ENCODE assay signal across 8 cellular contexts in the genomic region with DNA sequence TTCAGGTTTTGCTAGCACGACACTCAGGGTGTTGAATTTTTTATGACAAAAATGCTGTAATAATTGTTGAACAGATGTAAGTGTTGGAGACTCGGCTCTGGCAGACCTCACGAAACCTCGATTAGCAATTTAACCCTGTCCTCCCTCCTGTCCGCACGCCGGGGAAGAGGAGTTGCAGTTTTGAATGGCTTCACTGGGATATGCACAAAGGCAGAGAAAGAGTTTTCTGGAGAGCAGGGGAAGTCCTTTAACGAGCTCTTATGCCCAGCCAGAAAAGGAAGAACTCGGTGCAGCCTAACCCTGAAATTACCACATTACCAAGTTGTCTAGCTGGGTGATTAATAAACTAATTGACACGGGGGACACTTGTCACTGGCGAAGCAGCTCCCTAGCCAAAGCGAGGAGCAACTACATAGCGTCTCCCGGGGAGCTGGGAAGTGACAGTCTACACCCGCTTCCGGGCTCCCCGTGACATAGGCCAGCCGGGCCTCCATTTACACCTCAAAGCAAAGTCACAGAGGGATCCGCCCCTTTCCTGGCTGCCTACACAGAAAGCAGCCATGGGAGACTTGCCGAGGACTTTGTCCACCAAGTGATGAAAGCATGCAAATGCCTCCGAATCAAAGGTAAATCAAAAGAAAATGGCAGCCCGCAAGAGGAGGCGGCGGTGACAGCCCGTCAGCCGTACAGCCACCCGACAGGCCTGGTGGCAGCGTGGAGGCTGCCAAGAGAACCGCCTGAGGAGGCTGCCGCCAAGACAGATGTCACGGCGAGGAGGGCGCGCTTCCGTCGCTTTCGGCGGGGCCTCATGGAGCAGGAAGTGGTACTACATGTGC.
DNase-seq lines count a peak whose midpoint lies in the region; ATAC-seq and TF ChIP-seq lines count a peak whose summit lies in the region.

No MANE protein-coding gene starts in this region.

- ATAC-seq in HG03280 (IDR thresholded peaks at IDR 0.05; ENCODE audit: unreplicated experiment): no peak

- H3K36me3 ChIP-seq in ES-I3 (ENCODE audit: insufficient read depth, low read length): no peaks in the 10 kb centered on the region
- H3K36me3 ChIP-seq in neutrophil: no peaks in the 10 kb centered on the region
- H3K36me3 ChIP-seq in suprapubic skin: no peaks in the 10 kb centered on the region

- H3K4me3 ChIP-seq in neutrophil (ENCODE audit: low read depth in 1 of 2, low read length in 1 of 2) (peak overlapping the region; percentile 29 to 59), suprapubic skin (peak overlapping the region; percentile 44)

- H3K4me1 ChIP-seq in ES-I3 (ENCODE audit: insufficient read depth, low read length) (no peaks in the 10 kb centered on the region; the same call in 1 of the 2 replicates), neutrophil (ENCODE audit: control insufficient read depth in 1 of 2, insufficient read depth in 1 of 2, low read depth in 1 of 2, low read length in 1 of 2) (no peaks in the 10 kb centered on the region), suprapubic skin (peaks cover 17% of the 10 kb centered on the region)

- TF ChIP-seq CTCF in neutrophil (IDR thresholded peaks at IDR 0.05): no peak
- no peak for TF ChIP-seq CTCF in suprapubic skin (IDR thresholded peaks at IDR 0.05)

- WGBS in suprapubic skin: 22% methylated on average over 37 of the region's 38 CpGs

- TF ChIP-seq POLR2A in suprapubic skin (IDR thresholded peaks at IDR 0.05): no peak

- H3K27ac ChIP-seq in neutrophil: no peak overlapping the region
- no peak overlapping the region for H3K27ac ChIP-seq in suprapubic skin

- peaks cover 9% of the 10 kb centered on the region; the same call in 1 of the 2 replicates for H3K9me3 ChIP-seq in ES-I3 (ENCODE audit: control insufficient read depth, insufficient read depth, low read length)
- H3K9me3 ChIP-seq in neutrophil: no peaks in the 10 kb centered on the region
- H3K9me3 ChIP-seq in suprapubic skin: peaks cover 5% of the 10 kb centered on the region

- peak; percentile 75 to 80 for DNase-seq in activated CD4-positive, alpha-beta T cell treated with anti-CD3 and anti-CD28 coated beads, Interleukin-2, amount 50 U/mL, for 4 hours
- peak; percentile 61 for DNase-seq in effector CD8-positive, alpha-beta T cell (lab: John Stamatoyannopoulos, UW)
- DNase-seq in suprapubic skin (ENCODE audit: low spot score in 2 of 2): peak in 1 of 2 donors; percentile 54
- no peak for DNase-seq in GF-D8 (lab: John Stamatoyannopoulos, UW)
- no peak for DNase-seq in NCI-H774 (lab: John Stamatoyannopoulos, UW)

- no peak for TF ChIP-seq EP300 in suprapubic skin (IDR thresholded peaks at IDR 0.05)

- peak overlapping the region; percentile 70; the same call in 1 of the 2 replicates for H3K9ac ChIP-seq in ES-I3 (ENCODE audit: low read depth, low read length)

- peaks cover 30% of the 10 kb centered on the region for H3K27me3 ChIP-seq in neutrophil
- peaks cover 7% of the 10 kb centered on the region for H3K27me3 ChIP-seq in suprapubic skin

Comparison
In these comparisons a context has a peak if more than half of its experiments do, and no peak if none do; other contexts are left out.
1. DNase-seq: peak in activated CD4-positive, alpha-beta T cell treated with anti-CD3 and anti-CD28 coated beads, Interleukin-2, amount 50 U/mL, for 4 hours (2 of 2) and effector CD8-positive, alpha-beta T cell (single experiment); none in GF-D8 (single experiment) and NCI-H774 (single experiment).